Comparison of ENCODE assay signal across 23 cellular contexts in genomic region chr14:71359823-71360222, GRCh38.
"Had no signal": no experiment of that assay in that cellular context is flagged by ENCODE, and none has a peak within 500 bp of the region (broad histone marks: within the 10 kb centered on the region; RNA-seq: fewer than 3 reads in every experiment).

No MANE protein-coding gene starts in this region.

- ATAC-seq: activated CD8-positive, alpha-beta T cell treated with anti-CD3 and anti-CD28 coated beads, Interleukin-2, amount 10 ng/mL, durations not matched to agents 7 days and 5 days; activated naive CD4-positive, alpha-beta T cell treated with anti-CD3 and anti-CD28 coated beads, Interleukin-2, amount 50 U/mL, for 72 hours; activated T-cell treated with anti-CD3 and anti-CD28 coated beads, Interleukin-2, amount 50 U/mL, for 4 hours; effector memory CD8-positive, alpha-beta T cell; heart right ventricle; left lung; psoas muscle; right lobe of liver; WTC11 had no signal

- H3K4me3 ChIP-seq: cardiac muscle cell, esophagus squamous epithelium, heart right ventricle, left lung, neural progenitor cell, psoas muscle, right lobe of liver, tibial nerve, uterus had no signal

- H3K27ac Mint-ChIP-seq: activated CD4-positive, alpha-beta T cell treated with anti-CD3 and anti-CD28 coated beads, Interleukin-2, amount 10 ng/mL, durations not matched to agents 7 days and 5 days; activated CD8-positive, alpha-beta T cell treated with anti-CD3 and anti-CD28 coated beads, Interleukin-2, amount 10 ng/mL, durations not matched to agents 7 days and 5 days; activated naive CD4-positive, alpha-beta T cell treated with anti-CD3 and anti-CD28 coated beads, Interleukin-2, amount 50 U/mL, for 72 hours; neural progenitor cell; T-helper 2 cell treated with Interferon-gamma antibody and Interleukin-4, amounts not matched to agents 5 μg/mL and 100 μg/mL, for 36 hours; WTC11 had no signal

- H3K9me3 Mint-ChIP-seq: effector memory CD8-positive, alpha-beta T cell had no signal

- DNase-seq: activated CD4-positive, alpha-beta T cell treated with anti-CD3 and anti-CD28 coated beads, Interleukin-2, amount 10 ng/mL, durations not matched to agents 7 days and 5 days; activated CD8-positive, alpha-beta T cell treated with anti-CD3 and anti-CD28 coated beads, Interleukin-2, amount 10 ng/mL, durations not matched to agents 7 days and 5 days; activated effector memory CD4-positive, alpha-beta T cell treated with anti-CD3 and anti-CD28 coated beads, Interleukin-2, amount 50 U/mL, for 16 hours; activated T-cell treated with anti-CD3 and anti-CD28 coated beads, Interleukin-2, amount 50 U/mL, for 4 hours; amniotic stem cell; effector memory CD8-positive, alpha-beta T cell; esophagus squamous epithelium; heart right ventricle; left lung; mammary epithelial cell; psoas muscle; right lobe of liver; small intestine; stimulated activated CD4-positive, alpha-beta T cell treated with anti-CD3 and anti-CD28 coated beads, Interleukin-4, amount 100 ng/mL, for 24 hours; stimulated activated naive CD4-positive, alpha-beta T cell; substantia nigra; uterus had no signal

- H3K27me3 ChIP-seq: cardiac muscle cell, esophagus squamous epithelium, heart right ventricle, left lung, neural progenitor cell, right lobe of liver, tibial nerve, uterus had no signal

- H3K4me3 Mint-ChIP-seq: activated CD4-positive, alpha-beta T cell treated with anti-CD3 and anti-CD28 coated beads, Interleukin-2, amount 10 ng/mL, durations not matched to agents 7 days and 5 days; activated CD8-positive, alpha-beta T cell treated with anti-CD3 and anti-CD28 coated beads, Interleukin-2, amount 10 ng/mL, durations not matched to agents 7 days and 5 days; activated T-cell treated with anti-CD3 and anti-CD28 coated beads, Interleukin-2, amount 50 U/mL, for 4 hours; effector memory CD8-positive, alpha-beta T cell; neural progenitor cell; T-helper 2 cell treated with Interferon-gamma antibody and Interleukin-4, amounts not matched to agents 5 μg/mL and 100 μg/mL, for 36 hours; WTC11 had no signal

- H3K27me3 Mint-ChIP-seq: activated CD4-positive, alpha-beta T cell treated with anti-CD3 and anti-CD28 coated beads, Interleukin-2, amount 10 ng/mL, durations not matched to agents 7 days and 5 days; effector memory CD8-positive, alpha-beta T cell had no signal

- H3K9me3 ChIP-seq: esophagus squamous epithelium, left lung, psoas muscle, right lobe of liver, tibial nerve, uterus had no signal

- H3K27ac ChIP-seq: cardiac muscle cell, left lung, neural progenitor cell, psoas muscle, right lobe of liver, uterus had no signal
